Comparison of ENCODE assay signal across 8 cellular contexts in the genomic region with DNA sequence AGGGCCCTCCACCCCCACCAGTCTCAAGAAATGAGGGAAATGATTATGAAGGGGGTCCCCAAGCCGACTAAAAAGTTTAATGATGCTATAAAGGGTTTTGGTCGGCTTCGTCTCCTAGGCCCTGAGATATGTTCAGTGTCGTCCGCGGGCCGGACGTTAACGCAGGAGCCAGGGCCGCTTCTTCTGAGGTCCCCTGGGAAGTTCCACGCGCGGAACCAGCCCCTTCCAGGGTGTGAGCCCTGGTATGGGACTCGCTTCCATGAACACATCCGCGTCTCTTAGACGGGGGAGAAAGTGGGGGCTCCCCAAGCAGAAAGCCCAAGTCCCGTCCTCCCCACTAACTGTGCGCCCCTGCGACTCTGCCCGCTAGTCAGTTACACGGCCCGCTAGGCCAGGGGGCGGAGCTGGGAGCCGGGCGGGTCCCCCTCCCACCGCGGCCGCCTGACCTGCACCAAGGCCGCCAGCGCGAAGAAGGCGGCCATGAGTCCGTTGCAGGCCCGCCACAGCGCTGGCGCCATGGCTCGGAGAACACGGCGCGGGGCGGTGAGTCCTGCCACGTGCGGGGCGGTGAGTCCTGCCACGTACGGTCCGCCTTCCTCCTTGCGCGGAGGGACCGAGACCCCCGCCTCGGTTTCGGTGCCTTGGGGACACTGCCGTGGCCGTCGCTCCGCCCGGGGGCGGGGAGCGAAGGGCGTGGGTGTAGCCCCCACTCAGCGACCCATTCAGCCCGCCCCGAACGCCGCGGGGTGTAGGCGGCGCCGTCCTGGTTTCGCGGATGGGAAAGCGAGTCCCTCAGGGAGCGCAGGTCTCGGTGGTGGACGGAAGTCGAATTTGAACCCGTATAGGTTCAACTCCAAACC. TPM values are rescaled to one million over a fixed set of nuclear protein-coding genes. Genes with fewer than 3 reads are reported as not detected.
DNase-seq lines count a peak whose midpoint lies in the region; ATAC-seq and TF ChIP-seq lines count a peak whose summit lies in the region.

TMEM220 (minus strand) TSS at position 690 of the 860 bp plus-strand sequence; CDS start at position 518, 172 bp downstream.

- no peak for TF ChIP-seq CTCF in natural killer cell (IDR thresholded peaks at IDR 0.05)

- peak within 1 kb of the TSS; percentile 75 for H3K27ac ChIP-seq in substantia nigra (ENCODE audit: low read depth, low read length, poor library complexity, severe bottlenecking)

- peak within 1 kb of the TSS; percentile 96 for H3K4me3 Mint-ChIP-seq in natural killer cell

- no peaks in the 10 kb centered on the region for H3K9me3 Mint-ChIP-seq in natural killer cell

- peak; percentile 83 for DNase-seq in EH (ENCODE audit: low read depth)
- peak; percentile 77 for DNase-seq in NCI-H2227 (lab: John Stamatoyannopoulos, UW; ENCODE audit: unreplicated experiment)
- peak; percentile 19 for DNase-seq in activated T-helper 9 cell treated with anti-CD3 and anti-CD28 coated beads, Interleukin-2, amount 50 U/mL, for 16 hours (ENCODE audit: low read depth)
- DNase-seq in fibroblast of the conjunctiva (ENCODE audit: low read depth), result peak; percentile 60
- peak; percentile 50 for DNase-seq in natural killer cell
- DNase-seq in substantia nigra (lab: John Stamatoyannopoulos, UW), result peak in 46 of 49 donors; percentile 10 to 82 (median 58)
- DNase-seq in RKO (ENCODE audit: low spot score), result no peak

- peak within 1 kb of the TSS; percentile 64 to 84 for H3K27ac Mint-ChIP-seq in natural killer cell

- ATAC-seq in GM21737 (IDR thresholded peaks at IDR 0.05; ENCODE audit: unreplicated experiment), result peak; percentile 72
- ATAC-seq in natural killer cell, result peak; percentile 79 to 90 (median 88)

- H3K27me3 Mint-ChIP-seq in natural killer cell (ENCODE audit: low read depth in 2 of 2), result no peaks in the 10 kb centered on the region

- intact Hi-C loops in natural killer cell (cut with micrococcal nuclease), result no loop called here

- peaks cover 14 to 19% of the 10 kb centered on the region in 2 donors for H3K4me1 Mint-ChIP-seq in natural killer cell

- no peaks in the 10 kb centered on the region for H3K36me3 Mint-ChIP-seq in natural killer cell

RNA-seq across cellular contexts. Expression of gene TMEM220, which starts in this region (rescaled TPM):
- total RNA-seq in natural killer cell, result 1 to 10 TPM in 2 of 3 donors, under 1 TPM in 1; 0.97 to 2.2 (median 1.4) TPM
